Comparison of ENCODE assay signal across 19 cellular contexts in genomic region chr21:21740207-21740606, GRCh38.
DNase-seq lines count a peak whose midpoint lies in the region; ATAC-seq and TF ChIP-seq lines count a peak whose summit lies in the region.
"Had no signal": no experiment of that assay in that cellular context is flagged by ENCODE, and none has a peak within 500 bp of the region (broad histone marks: within the 10 kb centered on the region; RNA-seq: fewer than 3 reads in every experiment).

No MANE protein-coding gene starts in this region.

- no peak for TF ChIP-seq CTCF in fibroblast of villous mesenchyme (IDR thresholded peaks at IDR 0.05; ENCODE audit: insufficient read depth, low read depth, low read length)

- no peak overlapping the region for H3K27ac ChIP-seq in caudate nucleus (ENCODE audit: low read depth, low read length)

- DNase-seq in ELR (ENCODE audit: low read depth) (peak; percentile 1), M059J (ENCODE audit: low read depth) (peak; percentile 70), fibroblast of villous mesenchyme (ENCODE audit: low read depth) (peak; percentile 6), NCI-H1436 (lab: John Stamatoyannopoulos, UW) (no peak), mucosa of gallbladder (ENCODE audit: low spot score) (no peak), caudate nucleus (lab: John Stamatoyannopoulos, UW) (no peak), germinal center (ENCODE audit: low spot score) (no peak)
- DNase-seq: ACHN; BE2C; C1 segment of cervical spinal cord; CD4-positive, CD25-positive, alpha-beta regulatory T cell; CD8-positive, alpha-beta memory T cell; COR-L47; DMS 273 treated with DMSO at 0.1 percent for 48 hours; DMS53; DND-41; GF-D8 had no signal

- no peak for ATAC-seq in SK-N-SH treated with all-trans-retinoic acid at 6 μM for 48 hours

- H3K4me3 ChIP-seq in fibroblast of villous mesenchyme (ENCODE audit: low read depth, low read length) = no peak overlapping the region
- H3K4me3 ChIP-seq: HAP-1 had no signal

TF ChIP-seq in SK-N-SH treated with all-trans-retinoic acid at 6 μM for 48 hours, 23 proteins besides CTCF, POLR2A, EP300 and RAD21:
- TF ChIP-seq CREB5 (CRISPR knock-in tag; IDR thresholded peaks at IDR 0.05; ENCODE audit: low read depth) = 0 out of 2 replicates have a peak, but pooled peaks have one; percentile 42
- no peak for TF ChIP-seq ZFP30 (CRISPR knock-in tag; IDR thresholded peaks at IDR 0.05)
- no peak for TF ChIP-seq ZNF8 (CRISPR knock-in tag; IDR thresholded peaks at IDR 0.05)
- no peak for TF ChIP-seq TOX (CRISPR knock-in tag; IDR thresholded peaks at IDR 0.05; ENCODE audit: borderline replicate concordance)
- no peak for TF ChIP-seq ZFP3 (CRISPR knock-in tag; IDR thresholded peaks at IDR 0.05)
- TF ChIP-seq ISL1 (CRISPR knock-in tag; IDR thresholded peaks at IDR 0.05) = peak; percentile 75
TF ChIP-seq in SK-N-SH treated with all-trans-retinoic acid at 6 μM for 48 hours: peak in this region for 2.

Comparison
In these comparisons a context has a peak if more than half of its experiments do, and no peak if none do; other contexts are left out.
1. DNase-seq: peak in ELR (single experiment), M059J (single experiment) and fibroblast of villous mesenchyme (single experiment); none in NCI-H1436 (single experiment), mucosa of gallbladder (single experiment), caudate nucleus (0 of 61) and germinal center (single experiment).